In the genomic region with DNA sequence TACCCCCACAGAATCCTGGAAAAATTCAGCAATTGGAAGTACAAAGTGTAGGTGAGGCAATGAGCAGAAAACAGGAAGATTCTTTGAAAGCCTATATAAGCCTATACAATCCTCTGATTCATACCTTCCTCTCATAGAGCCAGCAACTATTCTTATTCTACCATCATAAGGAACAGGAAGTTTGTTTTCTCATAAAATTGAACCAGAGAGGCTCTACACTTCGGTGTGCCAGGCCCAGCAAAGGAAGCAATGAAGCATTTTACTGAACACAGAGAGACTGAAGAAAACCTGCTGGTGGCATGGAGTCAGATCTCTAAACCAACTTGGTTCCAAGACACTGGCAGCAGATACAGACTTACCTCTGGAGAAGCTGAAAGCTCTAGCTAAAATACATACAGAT, we compare ENCODE assay signal across 17 cellular contexts.
DNase-seq lines count a peak whose midpoint lies in the region; ATAC-seq and TF ChIP-seq lines count a peak whose summit lies in the region.
"Had no signal": no experiment of that assay in that cellular context is flagged by ENCODE, and none has a peak within 500 bp of the region (broad histone marks: within the 10 kb centered on the region; RNA-seq: fewer than 3 reads in every experiment).

No MANE protein-coding gene starts in this region.

- H3K36me3 Mint-ChIP-seq in activated T-cell treated with anti-CD3 and anti-CD28 coated beads, Interleukin-2, amount 50 U/mL, for 24 hours (ENCODE audit: low read depth), result peaks cover 68% of the 10 kb centered on the region
- H3K36me3 Mint-ChIP-seq in central memory CD8-positive, alpha-beta T cell (ENCODE audit: insufficient read depth), result peaks cover 67% of the 10 kb centered on the region
- H3K36me3 Mint-ChIP-seq in nephron progenitor cell (ENCODE audit: low read depth), result peaks cover 4% of the 10 kb centered on the region

- ATAC-seq in central memory CD8-positive, alpha-beta T cell (replicated peaks; ENCODE audit: extremely low read depth, poor library complexity, severe bottlenecking), result no peak
- ATAC-seq in HG02642 (IDR thresholded peaks at IDR 0.05; ENCODE audit: poor library complexity, unreplicated experiment), result no peak
- ATAC-seq: gastrocnemius medialis, left colon, SK-N-SH treated with all-trans-retinoic acid at 6 μM for 48 hours had no signal

- H3K9ac ChIP-seq in OCI-LY3 (ENCODE audit: low read length), result no peak overlapping the region

- H3K4me1 ChIP-seq in OCI-LY3 (ENCODE audit: low read length), result peaks cover 16% of the 10 kb centered on the region
- H3K4me1 ChIP-seq: gastrocnemius medialis, Peyer's patch had no signal

- H3K9me3 Mint-ChIP-seq in activated T-cell treated with anti-CD3 and anti-CD28 coated beads, Interleukin-2, amount 50 U/mL, for 24 hours, result no peaks in the 10 kb centered on the region
- H3K9me3 Mint-ChIP-seq in central memory CD8-positive, alpha-beta T cell, result no peaks in the 10 kb centered on the region
- H3K9me3 Mint-ChIP-seq in nephron progenitor cell, result peaks cover 3% of the 10 kb centered on the region

- TF ChIP-seq CTCF in OCI-LY3 (IDR thresholded peaks at IDR 0.05; ENCODE audit: low read depth, low read length) (no peak), nephron progenitor cell (IDR thresholded peaks at IDR 0.05) (no peak)

- H3K27ac ChIP-seq in OCI-LY3 (ENCODE audit: low read length), result peak overlapping the region; percentile 26; the same call in 1 of the 2 replicates
- H3K27ac ChIP-seq: gastrocnemius medialis, Peyer's patch, sigmoid colon had no signal

- H3K27me3 ChIP-seq in OCI-LY3 (ENCODE audit: low read depth, low read length), result no peaks in the 10 kb centered on the region
- H3K27me3 ChIP-seq: gastrocnemius medialis, Peyer's patch, sigmoid colon had no signal

- H4K20me1 ChIP-seq in OCI-LY3 (ENCODE audit: insufficient read depth, low read length), result no peaks in the 10 kb centered on the region

- H3K79me2 ChIP-seq in OCI-LY3 (ENCODE audit: low read length), result no peaks in the 10 kb centered on the region

- DNase-seq in activated T-cell treated with anti-CD3 and anti-CD28 coated beads, Interleukin-2, amount 50 U/mL, for 24 hours, result no peak
- DNase-seq in activated T-cell treated with anti-CD3 and anti-CD28 coated beads, Interleukin-2, amount 50 U/mL, for 1 hour, result no peak
- no peak for DNase-seq in central memory CD8-positive, alpha-beta T cell (ENCODE audit: low spot score in 2 of 2)
- no peak for DNase-seq in nephron progenitor cell
- DNase-seq in NCI-H2171 (lab: John Stamatoyannopoulos, UW), result no peak
- no peak for DNase-seq in islet precursor cell
- DNase-seq: activated gamma-delta T cell; gastrocnemius medialis; left colon; NCI-H1092; NCI-H748 treated with DMSO at 0.1 percent for 48 hours; Peyer's patch; sigmoid colon; stimulated activated CD4-positive, alpha-beta T cell treated with anti-CD3 and anti-CD28 coated beads, Interleukin-2, amount 100 ng/mL, for 24 hours had no signal

- H3K27ac Mint-ChIP-seq in activated T-cell treated with anti-CD3 and anti-CD28 coated beads, Interleukin-2, amount 50 U/mL, for 24 hours, result peak overlapping the region; percentile 69
- H3K27ac Mint-ChIP-seq in central memory CD8-positive, alpha-beta T cell (ENCODE audit: low read depth), result peak overlapping the region; percentile 22
- H3K27ac Mint-ChIP-seq in nephron progenitor cell, result peak overlapping the region; percentile 61

- peaks cover 27% of the 10 kb centered on the region for H3K4me1 Mint-ChIP-seq in activated T-cell treated with anti-CD3 and anti-CD28 coated beads, Interleukin-2, amount 50 U/mL, for 24 hours (ENCODE audit: low read depth)
- H3K4me1 Mint-ChIP-seq in central memory CD8-positive, alpha-beta T cell, result peaks cover 42% of the 10 kb centered on the region
- H3K4me1 Mint-ChIP-seq in nephron progenitor cell, result no peaks in the 10 kb centered on the region

- H3K36me3 ChIP-seq in OCI-LY3 (replicated peaks; ENCODE audit: low read depth, low read length), result peaks cover 52% of the 10 kb centered on the region
- H3K36me3 ChIP-seq: gastrocnemius medialis had no signal

- H3K4me2 ChIP-seq in OCI-LY3 (ENCODE audit: low read length), result peak overlapping the region; percentile 24; the same call in 1 of the 2 replicates

- H2AFZ ChIP-seq in OCI-LY3 (ENCODE audit: low read depth, low read length), result no peak overlapping the region

- H3K4me3 ChIP-seq in OCI-LY3 (ENCODE audit: low read length), result no peak overlapping the region
- H3K4me3 ChIP-seq: gastrocnemius medialis, Peyer's patch, sigmoid colon had no signal

- H3K4me3 Mint-ChIP-seq in activated T-cell treated with anti-CD3 and anti-CD28 coated beads, Interleukin-2, amount 50 U/mL, for 24 hours, result no peak overlapping the region
- H3K4me3 Mint-ChIP-seq in central memory CD8-positive, alpha-beta T cell, result peak overlapping the region; percentile 2
- no peak overlapping the region for H3K4me3 Mint-ChIP-seq in nephron progenitor cell

- no peaks in the 10 kb centered on the region for H3K9me3 ChIP-seq in OCI-LY3 (ENCODE audit: insufficient read depth, low read length)
- H3K9me3 ChIP-seq: gastrocnemius medialis, Peyer's patch, sigmoid colon had no signal

- no peaks in the 10 kb centered on the region for H3K27me3 Mint-ChIP-seq in activated T-cell treated with anti-CD3 and anti-CD28 coated beads, Interleukin-2, amount 50 U/mL, for 24 hours
- H3K27me3 Mint-ChIP-seq in central memory CD8-positive, alpha-beta T cell, result no peaks in the 10 kb centered on the region
- H3K27me3 Mint-ChIP-seq in nephron progenitor cell (ENCODE audit: low read depth, poor library complexity), result no peaks in the 10 kb centered on the region
